Comparison of ENCODE assay signal across 8 cellular contexts in the genomic region with DNA sequence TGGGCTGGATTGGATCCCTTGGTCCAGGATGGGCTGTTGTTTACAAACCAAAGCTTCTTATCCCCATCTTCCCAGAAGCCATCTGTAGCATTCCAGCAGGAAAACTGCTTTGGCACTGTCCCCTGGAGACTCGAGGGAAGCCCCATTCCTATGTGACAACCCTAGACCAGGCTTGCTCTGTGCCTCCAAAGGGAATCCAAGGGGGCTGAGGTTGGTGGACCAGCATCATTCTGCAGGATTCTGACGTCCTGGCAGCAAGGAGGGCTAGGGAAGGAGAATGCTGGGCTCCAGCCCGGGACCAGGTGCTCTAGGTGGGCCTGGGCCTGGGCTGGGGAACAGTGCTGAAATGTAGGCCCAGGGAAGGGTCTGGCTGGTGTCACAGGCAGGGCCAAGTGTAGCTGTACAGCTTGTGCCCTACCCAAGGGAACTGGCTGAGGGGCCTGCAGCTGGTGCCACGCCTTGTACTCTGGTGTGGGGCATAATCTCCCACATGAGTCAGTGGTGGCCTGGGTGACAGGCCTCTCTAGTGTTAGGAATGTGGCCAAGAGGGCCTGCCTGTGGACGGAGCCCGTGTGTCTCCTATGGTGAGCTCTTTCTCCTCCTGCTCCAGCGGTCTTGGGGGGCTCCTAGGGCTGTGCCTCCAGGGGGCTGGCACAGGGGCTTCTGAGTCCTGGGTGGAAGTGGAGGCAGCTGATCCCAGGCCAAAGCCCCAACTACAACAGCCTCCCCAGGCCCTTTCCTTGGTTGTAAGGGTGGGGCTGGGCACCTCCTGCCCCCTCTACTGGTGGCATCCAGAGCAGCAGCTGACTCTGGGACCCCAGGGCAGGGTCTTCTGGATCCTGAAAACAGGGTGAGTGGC. TPM values are rescaled to one million over a fixed set of nuclear protein-coding genes. Genes with fewer than 3 reads are reported as not detected.
A peak's percentile ranks its signal among the peaks of the same experiment; 100 is the strongest.
DNase-seq lines count a peak whose midpoint lies in the region; ATAC-seq and TF ChIP-seq lines count a peak whose summit lies in the region.

No MANE protein-coding gene starts in this region.

- H3K4me1 ChIP-seq in smooth muscle cell (ENCODE audit: low read depth): peaks cover 30% of the 10 kb centered on the region

- DNase-seq in RWPE1 (ENCODE audit: low spot score): peak; percentile 47
- no peak for DNase-seq in glutamatergic neuron
- no peak for DNase-seq in smooth muscle cell (lab: John Stamatoyannopoulos, UW; ENCODE audit: unreplicated experiment)
- DNase-seq in NCI-H345 treated with DMSO at 0.1 percent for 48 hours (lab: John Stamatoyannopoulos, UW; ENCODE audit: unreplicated experiment): no peak
- no peak for DNase-seq in NCI-H748 treated with DMSO at 0.1 percent for 48 hours (lab: John Stamatoyannopoulos, UW)

- H3K4me3 ChIP-seq in GM12875 (ENCODE audit: low read depth, low read length): no peak overlapping the region
- no peak overlapping the region for H3K4me3 ChIP-seq in smooth muscle cell

- H3K9me3 Mint-ChIP-seq in glutamatergic neuron (ENCODE audit: unreplicated experiment): peaks cover 6% of the 10 kb centered on the region

- H3K27me3 Mint-ChIP-seq in glutamatergic neuron (ENCODE audit: unreplicated experiment): peaks cover 5% of the 10 kb centered on the region

- 39% methylated on average over 7 of the region's 7 CpGs for WGBS in smooth muscle cell (ENCODE audit: low lambda C conversion rate)

- no peak overlapping the region for H2AFZ ChIP-seq in smooth muscle cell (ENCODE audit: low read depth)

- H3K4me2 ChIP-seq in smooth muscle cell: peak overlapping the region; percentile 76

- H3K36me3 ChIP-seq in smooth muscle cell (ENCODE audit: low read depth): no peaks in the 10 kb centered on the region

- H4K20me1 ChIP-seq in smooth muscle cell (ENCODE audit: low read depth): no peaks in the 10 kb centered on the region

- H3K9me3 ChIP-seq in smooth muscle cell (replicated peaks; ENCODE audit: low read depth): no peaks in the 10 kb centered on the region

- POLR2A ChIA-PET in RWPE1 (lab: Yijun Ruan, JAX; ENCODE audit: low non-redundant PET): no interaction called here

- ATAC-seq in GM19467 (IDR thresholded peaks at IDR 0.05; ENCODE audit: unreplicated experiment) (no peak), GM18861 (IDR thresholded peaks at IDR 0.05; ENCODE audit: unreplicated experiment) (no peak)

- no peaks in the 10 kb centered on the region for H3K27me3 ChIP-seq in smooth muscle cell (ENCODE audit: low read depth)

- H3K27ac Mint-ChIP-seq in glutamatergic neuron (ENCODE audit: unreplicated experiment): peak overlapping the region; percentile 83

- H3K4me3 Mint-ChIP-seq in glutamatergic neuron (ENCODE audit: unreplicated experiment): peak overlapping the region; percentile 57

- H3K9ac ChIP-seq in smooth muscle cell (ENCODE audit: low read depth): no peak overlapping the region

- H3K79me2 ChIP-seq in smooth muscle cell (ENCODE audit: low read depth): no peaks in the 10 kb centered on the region

- peaks cover 7% of the 10 kb centered on the region for H3F3A ChIP-seq in smooth muscle cell (ENCODE audit: low read depth)

- H3K4me1 Mint-ChIP-seq in glutamatergic neuron (ENCODE audit: low read depth, unreplicated experiment): peaks cover 46% of the 10 kb centered on the region

- CTCF ChIA-PET in RWPE1 (lab: Yijun Ruan, JAX): interaction anchor here (1.0 to 2.0 kb wide), 4 partner anchors 9 to 68 kb away, joined by 3 to 12 read pairs (median 4); a partner anchor contains a TSS

- TF ChIP-seq CTCF in GM12875 (IDR thresholded peaks at IDR 0.05; ENCODE audit: borderline replicate concordance, insufficient read depth, low read depth, low read length): peak; percentile 49
- TF ChIP-seq CTCF in RWPE1 (conservative IDR thresholded peaks at IDR 0.05; ENCODE audit: low read depth): no peak
- no peak for TF ChIP-seq CTCF in glutamatergic neuron (IDR thresholded peaks at IDR 0.05; ENCODE audit: partially characterized antibody, unreplicated experiment)
- peak; percentile 39 for TF ChIP-seq CTCF in smooth muscle cell (IDR thresholded peaks at IDR 0.05; ENCODE audit: borderline replicate concordance, insufficient read depth, poor library complexity, severe bottlenecking)

- H3K27ac ChIP-seq in RWPE1 (peak overlapping the region; percentile 84), smooth muscle cell (ENCODE audit: low read depth) (peak overlapping the region; percentile 79)

- H3K36me3 Mint-ChIP-seq in glutamatergic neuron (ENCODE audit: unreplicated experiment): no peaks in the 10 kb centered on the region

RNA-seq across cellular contexts. Expression of a gene that starts 25.2 kb away (rescaled TPM):
- total RNA-seq in glutamatergic neuron (ENCODE audit: unreplicated experiment) (74.8 TPM), smooth muscle cell (64.1 and 78.8 TPM in 2 replicates)
- polyA plus RNA-seq in smooth muscle cell: 77.8 and 78.0 TPM in 2 replicates

RNA-seq across cellular contexts. Expression of a gene that starts 44.8 kb away (rescaled TPM):
- 20.3 TPM for total RNA-seq in glutamatergic neuron (ENCODE audit: unreplicated experiment)
- 12.7 and 14.1 TPM in 2 replicates for total RNA-seq in smooth muscle cell
- 30.2 and 31.0 TPM in 2 replicates for polyA plus RNA-seq in smooth muscle cell

RNA-seq across cellular contexts. Expression of a gene that starts 45.0 kb away (rescaled TPM):
- total RNA-seq in glutamatergic neuron (ENCODE audit: unreplicated experiment) (5.4 TPM), smooth muscle cell (2.6 and 2.9 TPM in 2 replicates)
- 1.7 and 2.0 TPM in 2 replicates for polyA plus RNA-seq in smooth muscle cell

Comparison
In these comparisons a context has a peak if more than half of its experiments do, and no peak if none do; other contexts are left out.
1. CTCF ChIP-seq: peak in GM12875 (single experiment) and smooth muscle cell (single experiment); none in RWPE1 (single experiment) and glutamatergic neuron (single experiment).